ENCODE assay signal across 15 cellular contexts in the genomic region with DNA sequence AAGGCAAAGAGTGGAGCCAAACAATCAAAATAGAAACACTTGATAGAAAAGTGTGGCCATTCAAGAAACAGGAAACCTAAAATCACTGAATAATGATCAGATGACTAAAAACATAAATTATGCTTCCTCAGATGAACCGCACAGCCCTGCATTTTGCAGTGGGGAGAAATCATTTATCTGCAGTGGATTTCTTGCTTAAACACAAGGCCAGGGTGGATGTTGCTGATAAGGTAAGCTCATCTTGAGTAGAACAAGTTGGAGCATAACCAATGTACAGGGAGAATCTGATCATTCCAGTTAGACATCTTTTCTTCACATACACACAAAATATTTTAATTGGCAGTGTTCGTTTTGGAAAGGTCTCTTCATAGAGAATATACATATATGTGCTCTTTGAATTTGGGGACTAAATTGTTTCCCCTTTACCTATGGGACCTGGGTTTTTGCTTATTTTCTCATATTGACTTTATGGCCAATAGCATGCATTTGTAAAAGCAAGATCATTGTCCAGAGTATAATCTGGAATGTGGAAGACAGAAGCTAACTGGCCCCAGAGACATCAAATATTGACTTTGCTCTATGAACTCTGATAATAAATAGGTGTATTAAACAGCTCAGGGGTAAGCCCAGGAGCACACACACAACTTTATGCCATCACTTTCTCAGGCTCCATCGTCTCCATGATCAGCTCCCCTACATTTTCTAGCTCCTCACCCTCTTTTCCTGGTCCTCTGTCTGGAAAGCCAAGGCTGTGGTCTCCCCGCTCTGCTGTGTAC.
"Had no signal": no experiment of that assay in that cellular context is flagged by ENCODE, and none has a peak within 500 bp of the region (broad histone marks: within the 10 kb centered on the region; RNA-seq: fewer than 3 reads in every experiment).

No MANE protein-coding gene starts in this region.

- H3K27ac Mint-ChIP-seq: activated B cell treated with CpG ODN at 0.5 μM for 24 hours; activated naive CD4-positive, alpha-beta T cell treated with anti-CD3 and anti-CD28 coated beads, Interleukin-2, amount 10 ng/mL, durations not matched to agents 7 days and 5 days; activated T-helper 2 cell treated with anti-CD3 and anti-CD28 coated beads, Interferon-gamma antibody, Interleukin-2, Interleukin-4, amounts not matched to agents 10 μg/mL and 5 μg/mL and 100 μg/mL, durations not matched to agents 14 hours and 24 hours and 36 hours; memory B cell; natural killer cell treated with Interleukin-12 subunit alpha and Interleukin-12 subunit beta and Interleukin-15 and Interleukin-18, amount 100 ng/mL, for 72 hours; stimulated activated naive CD8-positive, alpha-beta T cell treated with anti-CD3 and anti-CD28 coated beads, Interleukin-15, amount 100 ng/mL, for 72 hours; T-cell had no signal

- H3K9me3 Mint-ChIP-seq: activated B cell treated with CpG ODN at 0.5 μM for 24 hours; activated naive CD4-positive, alpha-beta T cell treated with anti-CD3 and anti-CD28 coated beads, Interleukin-2, amount 10 ng/mL, durations not matched to agents 7 days and 5 days; activated T-helper 2 cell treated with anti-CD3 and anti-CD28 coated beads, Interferon-gamma antibody, Interleukin-2, Interleukin-4, amounts not matched to agents 10 μg/mL and 5 μg/mL and 100 μg/mL, durations not matched to agents 14 hours and 24 hours and 36 hours; memory B cell; natural killer cell treated with Interleukin-12 subunit alpha and Interleukin-12 subunit beta and Interleukin-15 and Interleukin-18, amount 100 ng/mL, for 72 hours; stimulated activated naive CD8-positive, alpha-beta T cell treated with anti-CD3 and anti-CD28 coated beads, Interleukin-15, amount 100 ng/mL, for 72 hours; T-cell had no signal

- H3K27ac ChIP-seq: body of pancreas, thoracic aorta, uterus had no signal

- H3K27me3 Mint-ChIP-seq: activated B cell treated with CpG ODN at 0.5 μM for 24 hours; memory B cell; natural killer cell treated with Interleukin-12 subunit alpha and Interleukin-12 subunit beta and Interleukin-15 and Interleukin-18, amount 100 ng/mL, for 72 hours; stimulated activated naive CD8-positive, alpha-beta T cell treated with anti-CD3 and anti-CD28 coated beads, Interleukin-15, amount 100 ng/mL, for 72 hours; T-cell had no signal

- H3K4me1 Mint-ChIP-seq: activated B cell treated with CpG ODN at 0.5 μM for 24 hours; activated naive CD4-positive, alpha-beta T cell treated with anti-CD3 and anti-CD28 coated beads, Interleukin-2, amount 10 ng/mL, durations not matched to agents 7 days and 5 days; memory B cell; stimulated activated naive CD8-positive, alpha-beta T cell treated with anti-CD3 and anti-CD28 coated beads, Interleukin-15, amount 100 ng/mL, for 72 hours; T-cell had no signal

- ATAC-seq: body of pancreas; left colon; natural killer cell treated with Interleukin-12 subunit alpha and Interleukin-12 subunit beta and Interleukin-15 and Interleukin-18, amount 100 ng/mL, for 72 hours; stimulated activated naive CD8-positive, alpha-beta T cell treated with anti-CD3 and anti-CD28 coated beads, Interleukin-15, amount 100 ng/mL, for 72 hours; T-cell had no signal

- H3K9me3 ChIP-seq: body of pancreas, thoracic aorta, uterus had no signal

- DNase-seq: activated B cell treated with CpG ODN at 0.5 μM for 24 hours; activated CD4-positive, alpha-beta T cell treated with anti-CD3 and anti-CD28 coated beads, Interleukin-2, amount 50 U/mL, for 1 hour; activated naive CD4-positive, alpha-beta T cell treated with anti-CD3 and anti-CD28 coated beads, Interleukin-2, amount 10 ng/mL, durations not matched to agents 7 days and 5 days; body of pancreas; left colon; stimulated activated CD4-positive, alpha-beta T cell treated with anti-CD3 and anti-CD28 coated beads, Interleukin-15, amount 100 ng/mL, for 24 hours; stimulated activated CD4-positive, alpha-beta T cell treated with anti-CD3 and anti-CD28 coated beads, Interleukin-4, amount 100 ng/mL, for 24 hours; stimulated activated naive CD8-positive, alpha-beta T cell treated with anti-CD3 and anti-CD28 coated beads, Interleukin-15, amount 100 ng/mL, for 72 hours; T-cell; T1000; uterus had no signal

- H3K4me1 ChIP-seq: uterus had no signal

- H3K36me3 ChIP-seq: thoracic aorta, uterus had no signal

- H3K27me3 ChIP-seq: body of pancreas, uterus had no signal

- H3K4me3 ChIP-seq: body of pancreas, thoracic aorta, uterus had no signal

- H3K36me3 Mint-ChIP-seq: activated naive CD4-positive, alpha-beta T cell treated with anti-CD3 and anti-CD28 coated beads, Interleukin-2, amount 10 ng/mL, durations not matched to agents 7 days and 5 days; memory B cell; natural killer cell treated with Interleukin-12 subunit alpha and Interleukin-12 subunit beta and Interleukin-15 and Interleukin-18, amount 100 ng/mL, for 72 hours had no signal

- H3K4me3 Mint-ChIP-seq: activated B cell treated with CpG ODN at 0.5 μM for 24 hours; activated naive CD4-positive, alpha-beta T cell treated with anti-CD3 and anti-CD28 coated beads, Interleukin-2, amount 10 ng/mL, durations not matched to agents 7 days and 5 days; memory B cell; natural killer cell treated with Interleukin-12 subunit alpha and Interleukin-12 subunit beta and Interleukin-15 and Interleukin-18, amount 100 ng/mL, for 72 hours; stimulated activated naive CD8-positive, alpha-beta T cell treated with anti-CD3 and anti-CD28 coated beads, Interleukin-15, amount 100 ng/mL, for 72 hours; T-cell had no signal
